In genomic region chr6:160881409-160881808, GRCh38 we compare ENCODE assay signal across 17 cellular contexts.
"Had no signal": no experiment of that assay in that cellular context is flagged by ENCODE, and none has a peak within 500 bp of the region (broad histone marks: within the 10 kb centered on the region; RNA-seq: fewer than 3 reads in every experiment).

No MANE protein-coding gene starts in this region.

- H3K27ac ChIP-seq: brain microvascular endothelial cell, coronary artery, ovary, sigmoid colon, stomach had no signal

- H3K36me3 Mint-ChIP-seq: immature natural killer cell; natural killer cell; stimulated activated effector memory CD8-positive, alpha-beta T cell treated with anti-CD3 and anti-CD28 coated beads, Interleukin-12 subunit alpha, Interleukin-12 subunit beta, amount 100 ng/mL, for 72 hours had no signal

- H3K27me3 ChIP-seq: brain microvascular endothelial cell, ovary, sigmoid colon had no signal

- H3K36me3 ChIP-seq: brain microvascular endothelial cell, ovary, sigmoid colon, stomach had no signal

- H3K9me3 ChIP-seq: ovary, sigmoid colon, stomach had no signal

- H3K27ac Mint-ChIP-seq: activated naive CD4-positive, alpha-beta T cell treated with anti-CD3 and anti-CD28 coated beads for 36 hours; immature natural killer cell; natural killer cell; stimulated activated effector memory CD8-positive, alpha-beta T cell treated with anti-CD3 and anti-CD28 coated beads, Interleukin-12 subunit alpha, Interleukin-12 subunit beta, amount 100 ng/mL, for 72 hours had no signal

- H3K4me1 Mint-ChIP-seq: central memory CD8-positive, alpha-beta T cell; immature natural killer cell; natural killer cell; stimulated activated effector memory CD8-positive, alpha-beta T cell treated with anti-CD3 and anti-CD28 coated beads, Interleukin-12 subunit alpha, Interleukin-12 subunit beta, amount 100 ng/mL, for 72 hours had no signal

- ATAC-seq: activated T-cell treated with anti-CD3 and anti-CD28 coated beads, Interleukin-2, amount 50 U/mL, for 4 hours; natural killer cell; stimulated activated effector memory CD8-positive, alpha-beta T cell treated with anti-CD3 and anti-CD28 coated beads, Interleukin-12 subunit alpha, Interleukin-12 subunit beta, amount 100 ng/mL, for 72 hours had no signal

- H3K4me1 ChIP-seq: sigmoid colon, stomach had no signal

- H3K4me3 ChIP-seq: coronary artery, ovary, sigmoid colon, stomach had no signal

- DNase-seq: activated CD4-positive, alpha-beta T cell treated with anti-CD3 and anti-CD28 coated beads, Interleukin-2, amount 50 U/mL, for 1 hour; activated CD4-positive, CD25-positive, alpha-beta regulatory T cell treated with anti-CD3 and anti-CD28 coated beads, Interleukin-2, amount 50 U/mL, for 72 hours; activated CD8-positive, alpha-beta memory T cell treated with anti-CD3 and anti-CD28 coated beads, Interleukin-2, amount 50 U/mL, for 4 hours; activated naive CD4-positive, alpha-beta T cell treated with anti-CD3 and anti-CD28 coated beads for 36 hours; activated T-cell treated with anti-CD3 and anti-CD28 coated beads, Interleukin-2, amount 50 U/mL, for 4 hours; aorta; brain microvascular endothelial cell; immature natural killer cell; natural killer cell; ovary; sigmoid colon; stimulated activated CD4-positive, alpha-beta T cell treated with anti-CD3 and anti-CD28 coated beads, Interleukin-4, amount 100 ng/mL, for 24 hours; stomach; trophoblast cell had no signal

- H3K9me3 Mint-ChIP-seq: activated naive CD4-positive, alpha-beta T cell treated with anti-CD3 and anti-CD28 coated beads for 36 hours; activated T-cell treated with anti-CD3 and anti-CD28 coated beads, Interleukin-2, amount 50 U/mL, for 4 hours; central memory CD8-positive, alpha-beta T cell; natural killer cell; stimulated activated effector memory CD8-positive, alpha-beta T cell treated with anti-CD3 and anti-CD28 coated beads, Interleukin-12 subunit alpha, Interleukin-12 subunit beta, amount 100 ng/mL, for 72 hours had no signal

- H3K4me3 Mint-ChIP-seq: activated naive CD4-positive, alpha-beta T cell treated with anti-CD3 and anti-CD28 coated beads for 36 hours; activated T-cell treated with anti-CD3 and anti-CD28 coated beads, Interleukin-2, amount 50 U/mL, for 4 hours; central memory CD8-positive, alpha-beta T cell; immature natural killer cell; natural killer cell; stimulated activated effector memory CD8-positive, alpha-beta T cell treated with anti-CD3 and anti-CD28 coated beads, Interleukin-12 subunit alpha, Interleukin-12 subunit beta, amount 100 ng/mL, for 72 hours had no signal
